Comparison of ENCODE assay signal across 8 cellular contexts in genomic region chr5:1758574-1758973, GRCh38.
"Had no signal": no experiment of that assay in that cellular context is flagged by ENCODE, and none has a peak within 500 bp of the region (broad histone marks: within the 10 kb centered on the region; RNA-seq: fewer than 3 reads in every experiment).

No MANE protein-coding gene starts in this region.

- H3K4me3 ChIP-seq: GM12878 had no signal

- FAIRE-seq: G401.6, GM12878, GM12891, GM12892, GM18507, GM19239 had no signal

- DNase-seq: GDM1, GF-D8 had no signal

- ATAC-seq: GM12878 had no signal
